10 cellular contexts compared by ENCODE assay signal in the genomic region with DNA sequence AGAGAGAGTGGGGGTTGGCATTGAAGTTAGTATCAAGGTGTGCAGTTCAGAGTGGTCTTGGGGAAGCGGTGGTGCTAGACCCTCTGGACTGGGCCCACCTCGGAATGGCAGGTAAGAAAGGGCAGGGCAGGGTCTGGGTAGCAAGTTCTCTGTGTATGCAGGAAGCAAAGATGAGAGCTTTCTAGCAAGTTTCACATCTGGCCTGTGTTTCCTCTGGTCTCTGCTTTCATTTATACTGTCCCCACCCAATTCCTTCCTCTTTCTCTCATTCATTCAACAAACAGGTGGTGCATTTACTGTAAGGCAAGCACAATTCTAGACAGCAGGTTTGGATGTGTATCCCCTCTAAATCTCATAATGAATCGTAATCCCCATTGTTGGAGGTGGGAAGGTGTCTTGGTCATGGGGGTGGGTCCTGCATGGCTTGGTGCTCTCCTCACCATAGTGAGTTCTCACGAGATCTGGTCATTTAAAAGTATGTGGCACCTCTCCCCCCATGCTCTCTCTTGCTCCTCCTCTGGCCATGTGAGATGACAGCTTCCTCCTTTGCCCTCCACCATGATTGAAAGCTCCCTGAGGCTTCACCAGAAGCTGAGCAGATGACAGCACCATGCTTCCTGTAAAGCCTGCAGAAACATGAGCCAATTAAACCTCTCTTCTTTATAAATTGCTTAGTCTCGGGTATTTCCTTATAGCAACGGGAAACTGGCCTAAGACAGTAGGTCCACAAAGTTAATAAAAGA. TPM values are rescaled to one million over a fixed set of nuclear protein-coding genes. Genes with fewer than 3 reads are reported as not detected.
DNase-seq lines count a peak whose midpoint lies in the region; ATAC-seq and TF ChIP-seq lines count a peak whose summit lies in the region.
"Had no signal": no experiment of that assay in that cellular context is flagged by ENCODE, and none has a peak within 500 bp of the region (broad histone marks: within the 10 kb centered on the region; RNA-seq: fewer than 3 reads in every experiment).

No MANE protein-coding gene starts in this region.

- TF ChIP-seq EP300 in sigmoid colon (IDR thresholded peaks at IDR 0.05): no peak

- intact Hi-C loops in sigmoid colon (cut with DNase I): loop anchor here (1.0 to 2.0 kb wide), 2 partner anchors 231 to 261 kb away; a partner anchor contains a TSS

- H3F3A ChIP-seq in MM.1S (ENCODE audit: insufficient read depth, low read length): peaks cover 53% of the 10 kb centered on the region

- POLR2A ChIA-PET in GM10248 (lab: Yijun Ruan, JAX): no interaction called here

- CTCF ChIA-PET in GM10248 (lab: Yijun Ruan, JAX): interaction anchor here (1.0 to 6.5 kb wide), 5 partner anchors 9 to 246 kb away, joined by 3 to 102 read pairs (median 6); no protein-coding TSS in a partner anchor

- H3K36me3 ChIP-seq in MM.1S (replicated peaks; ENCODE audit: insufficient read depth, low read length): no peaks in the 10 kb centered on the region
- no peaks in the 10 kb centered on the region for H3K36me3 ChIP-seq in duodenal mucosa (ENCODE audit: control insufficient read depth in 1 of 2, insufficient read depth in 2 of 2, low read length in 2 of 2)
- H3K36me3 ChIP-seq in sigmoid colon: no peaks in the 10 kb centered on the region
- no peaks in the 10 kb centered on the region for H3K36me3 ChIP-seq in MG63

- no peaks in the 10 kb centered on the region for H4K20me1 ChIP-seq in MM.1S (ENCODE audit: insufficient read depth, low read length)

- H3K4me3 ChIP-seq in MM.1S (ENCODE audit: low read length): no peak overlapping the region
- no peak overlapping the region for H3K4me3 ChIP-seq in duodenal mucosa (ENCODE audit: low read depth in 1 of 2, low read length in 2 of 2)
- no peak overlapping the region for H3K4me3 ChIP-seq in sigmoid colon
- no peak overlapping the region for H3K4me3 ChIP-seq in MG63
- H3K4me3 ChIP-seq: hepatocyte, SK-N-MC had no signal

- TF ChIP-seq CTCF in GM10248 (IDR thresholded peaks at IDR 0.05; ENCODE audit: control extremely low read depth, extremely low read depth, low read depth, missing control alignments) (no peak), MM.1S (IDR thresholded peaks at IDR 0.05; ENCODE audit: low read length) (no peak), sigmoid colon (IDR thresholded peaks at IDR 0.05) (no peak)

- DNase-seq in GM10248 (ENCODE audit: extremely low spot score) (peak; percentile 44), MM.1S (peak; percentile 60), sigmoid colon (no peak), MG63 (no peak), kidney glomerular epithelial cell (lab: John Stamatoyannopoulos, UW) (no peak)
- DNase-seq: DND-41 had no signal

- H3K4me2 ChIP-seq in MM.1S (ENCODE audit: low read depth, low read length): peak overlapping the region; percentile 43
- H3K4me2 ChIP-seq: hepatocyte had no signal

- no peak overlapping the region for H2AFZ ChIP-seq in MM.1S (ENCODE audit: low read length)
- H2AFZ ChIP-seq: hepatocyte had no signal

- no peaks in the 10 kb centered on the region for H3K9me3 ChIP-seq in MM.1S (replicated peaks; ENCODE audit: insufficient read depth, low read length)
- H3K9me3 ChIP-seq in duodenal mucosa (ENCODE audit: control insufficient read depth in 1 of 2, low read length in 2 of 2): no peaks in the 10 kb centered on the region
- no peaks in the 10 kb centered on the region for H3K9me3 ChIP-seq in sigmoid colon
- peaks cover 3% of the 10 kb centered on the region; the same call in 1 of the 2 replicates for H3K9me3 ChIP-seq in MG63

- no peak for TF ChIP-seq POLR2A in sigmoid colon (IDR thresholded peaks at IDR 0.05)

- peak overlapping the region; percentile 57 for H3K27ac ChIP-seq in MM.1S (ENCODE audit: low read length)
- peak overlapping the region; percentile 20 for H3K27ac ChIP-seq in duodenal mucosa (ENCODE audit: low read depth, low read length)
- peak overlapping the region; percentile 39 to 86 (median 68) for H3K27ac ChIP-seq in sigmoid colon
- H3K27ac ChIP-seq: hepatocyte, SK-N-MC had no signal

- H3K9ac ChIP-seq in MM.1S (ENCODE audit: low read length): peak overlapping the region; percentile 7; the same call in 1 of the 2 replicates
- H3K9ac ChIP-seq in duodenal mucosa (ENCODE audit: low read depth in 1 of 2, low read length in 2 of 2): no peak overlapping the region

- H3K27me3 ChIP-seq in MM.1S (replicated peaks; ENCODE audit: insufficient read depth, low read length) (no peaks in the 10 kb centered on the region), duodenal mucosa (ENCODE audit: control insufficient read depth in 1 of 2, insufficient read depth in 2 of 2, low read length in 2 of 2) (no peaks in the 10 kb centered on the region), sigmoid colon (no peaks in the 10 kb centered on the region), MG63 (no peaks in the 10 kb centered on the region)
- H3K27me3 ChIP-seq: hepatocyte had no signal

- H3K9me2 ChIP-seq in MM.1S (replicated peaks; ENCODE audit: insufficient read depth, low read length): no peaks in the 10 kb centered on the region

- no peak for ATAC-seq in HG02610 (IDR thresholded peaks at IDR 0.05; ENCODE audit: unreplicated experiment)

- H3K79me2 ChIP-seq in MM.1S (ENCODE audit: low read length): no peaks in the 10 kb centered on the region
- H3K79me2 ChIP-seq: hepatocyte had no signal

- H3K4me1 ChIP-seq in MM.1S (ENCODE audit: low read length) (peaks cover 73% of the 10 kb centered on the region), duodenal mucosa (ENCODE audit: control insufficient read depth in 1 of 2, insufficient read depth in 2 of 2, low read length in 2 of 2) (peaks cover 23 to 26% of the 10 kb centered on the region in 2 donors), sigmoid colon (peaks cover 0 to 33% (median 20%) of the 10 kb centered on the region in 4 donors)

- 80 to 94% methylated on average over 6 of the region's 6 CpGs for WGBS in sigmoid colon, 2 donors

RNA-seq across cellular contexts. Expression of a gene that starts 51.8 kb away (rescaled TPM):
- total RNA-seq in sigmoid colon: 100 to 1,000 TPM in 2 of 4 donors, 10 to 100 TPM in 2; 64.8 to 106 (median 96.1) TPM
- polyA plus RNA-seq in sigmoid colon: 10 to 100 TPM; 13.9 to 67.7 (median 21.0) TPM
- total RNA-seq in MG63 (2014; rRNA removed; shearing (Covaris generic); ENCODE audit: low replicate concordance): 24.0 and 36.0 TPM in 2 replicates

Comparison
In these comparisons a context has a peak if more than half of its experiments do, and no peak if none do; other contexts are left out.
1. DNase-seq: peak in GM10248 (single experiment) and MM.1S (single experiment); none in sigmoid colon (single experiment), MG63 (single experiment) and kidney glomerular epithelial cell (single experiment).
2. Peak in every context shown above with its lines, with median percentiles within 50 percentile points of each other: H3K27ac ChIP-seq.